Comparison of ENCODE assay signal across 18 cellular contexts in the genomic region with DNA sequence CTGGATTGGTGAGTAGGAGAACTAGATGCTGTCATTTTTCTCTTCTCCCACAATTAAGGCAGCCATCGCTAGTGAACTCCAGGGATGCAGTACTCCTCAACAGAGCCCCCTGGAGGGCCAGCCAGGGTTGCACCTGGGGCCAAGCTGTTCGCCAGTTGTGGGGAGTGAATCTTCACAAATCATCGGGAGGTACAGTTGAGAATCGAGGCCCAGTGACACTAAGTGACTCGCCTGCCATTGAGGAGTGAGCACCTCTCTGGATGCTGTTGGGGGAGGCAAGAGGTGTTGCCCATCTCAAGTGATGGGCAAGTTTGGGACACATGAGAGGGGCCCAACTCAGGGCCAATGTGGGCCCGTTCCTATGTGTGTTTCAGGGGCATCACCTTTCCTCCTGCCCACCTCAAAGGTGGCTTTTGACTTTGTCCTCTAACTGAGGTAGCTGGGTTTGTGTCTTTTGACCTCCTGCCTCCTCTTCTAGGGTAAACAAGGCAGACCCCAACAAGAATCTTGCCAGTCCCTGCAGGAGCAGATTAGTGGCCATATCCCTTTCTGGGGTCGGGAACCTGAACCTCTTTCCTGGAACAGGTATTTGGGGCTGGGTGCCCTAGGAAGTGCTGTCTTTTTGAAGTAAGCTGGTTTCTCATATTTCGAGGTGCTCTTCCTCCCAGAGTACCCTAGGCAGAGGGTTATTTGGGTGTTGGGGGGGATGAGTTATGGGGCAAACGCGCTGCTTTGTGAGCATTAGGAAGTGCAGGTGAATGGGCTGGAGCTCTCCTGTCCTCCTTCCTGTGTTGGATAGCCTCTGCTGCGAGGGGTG.
DNase-seq lines count a peak whose midpoint lies in the region; ATAC-seq, FAIRE-seq and TF ChIP-seq lines count a peak whose summit lies in the region.
"Had no signal": no experiment of that assay in that cellular context is flagged by ENCODE, and none has a peak within 500 bp of the region (broad histone marks: within the 10 kb centered on the region; RNA-seq: fewer than 3 reads in every experiment).

No MANE protein-coding gene starts in this region.

- H3K9ac ChIP-seq in keratinocyte (ENCODE audit: control insufficient read depth, extremely low read depth, insufficient read depth, low read length) = no peak overlapping the region

- TF ChIP-seq CTCF in WTC11 (IDR thresholded peaks at IDR 0.05) = no peak; the same call in 1 of the 2 replicates
- TF ChIP-seq CTCF in keratinocyte (optimal IDR thresholded peaks at IDR 0.05 in 1 of 3, IDR thresholded peaks at IDR 0.05 in 1 of 3, conservative IDR thresholded peaks at IDR 0.05 in 1 of 3; ENCODE audit: extremely low read depth in 1 of 3, insufficient read depth in 2 of 3, low read length in 3 of 3) = peak in 2 of 3 experiments; percentile 12 to 14
- no peak for TF ChIP-seq CTCF in vagina (IDR thresholded peaks at IDR 0.05)

- H3K9me3 ChIP-seq in keratinocyte (ENCODE audit: control insufficient read depth, low read depth, low read length) = no peaks in the 10 kb centered on the region
- no peaks in the 10 kb centered on the region for H3K9me3 ChIP-seq in vagina
- H3K9me3 ChIP-seq: adrenal gland, gastrocnemius medialis, tibial artery had no signal

- H3K27me3 Mint-ChIP-seq in WTC11 (ENCODE audit: low read depth) = peaks cover 13% of the 10 kb centered on the region

- no peaks in the 10 kb centered on the region for H3K36me3 Mint-ChIP-seq in WTC11

- no peak for TF ChIP-seq POLR2A in vagina (IDR thresholded peaks at IDR 0.05)

- dilution Hi-C loops in keratinocyte (cut with MboI; ENCODE audit: extremely low pct_ligation_motif_present, low sequenced_read_pairs) = no loop called here

- intact Hi-C loops in vagina (cut with DNase I) = no loop called here

- no peak overlapping the region for H3K4me3 Mint-ChIP-seq in WTC11

- no peak overlapping the region for H2AFZ ChIP-seq in keratinocyte (ENCODE audit: control insufficient read depth, low read length)

- no peak overlapping the region for H3K4me3 ChIP-seq in keratinocyte (ENCODE audit: control insufficient read depth in 2 of 3, extremely low read depth in 1 of 3, insufficient read depth in 2 of 3, low read depth in 1 of 3, low read length in 3 of 3)
- no peak overlapping the region for H3K4me3 ChIP-seq in vagina
- H3K4me3 ChIP-seq: adrenal gland, dorsolateral prefrontal cortex, gastrocnemius medialis, tibial artery had no signal

- POLR2A ChIA-PET in WTC11 (lab: Charles Lee) = no interaction called here

- H3K27me3 ChIP-seq in keratinocyte (ENCODE audit: control insufficient read depth, extremely low read depth, insufficient read depth, low read length) = peaks cover 12% of the 10 kb centered on the region
- H3K27me3 ChIP-seq in vagina = no peaks in the 10 kb centered on the region
- H3K27me3 ChIP-seq: adrenal gland, dorsolateral prefrontal cortex, gastrocnemius medialis, tibial artery had no signal

- ATAC-seq in WTC11 = peak; percentile 79

- FAIRE-seq in keratinocyte (lab: Jason Lieb, UNC) = no peak
- FAIRE-seq: H54 had no signal

- no peaks in the 10 kb centered on the region for H3K9me1 ChIP-seq in keratinocyte (ENCODE audit: control insufficient read depth, extremely low read depth, insufficient read depth, low read length)

- no peaks in the 10 kb centered on the region for H3K79me2 ChIP-seq in keratinocyte (ENCODE audit: control insufficient read depth, insufficient read depth, low read length)

- no peak overlapping the region for H3K4me2 ChIP-seq in keratinocyte (ENCODE audit: control insufficient read depth, extremely low read depth, insufficient read depth, low read depth, low read length)

- CTCF ChIA-PET in WTC11 (lab: Charles Lee) = interaction anchor here (0.7 to 1.7 kb wide), 6 partner anchors 10 to 208 kb away, joined by 3 to 8 read pairs (median 4); no protein-coding TSS in a partner anchor

- no peak overlapping the region for H3K27ac Mint-ChIP-seq in WTC11

- no peaks in the 10 kb centered on the region for H3K9me3 Mint-ChIP-seq in WTC11

- H3K4me1 ChIP-seq in keratinocyte (ENCODE audit: control insufficient read depth, extremely low read depth, insufficient read depth, low read length) (no peaks in the 10 kb centered on the region), vagina (peaks cover 33% of the 10 kb centered on the region)
- H3K4me1 ChIP-seq: adrenal gland had no signal

- peak; percentile 52 for DNase-seq in activated CD8-positive, alpha-beta memory T cell treated with anti-CD3 and anti-CD28 coated beads for 24 hours
- no peak for DNase-seq in activated CD8-positive, alpha-beta memory T cell treated with anti-CD3 and anti-CD28 coated beads, Interleukin-2, amount 50 U/mL, for 4 hours
- DNase-seq in WTC11 (ENCODE audit: low spot score) (peak; percentile 52), keratinocyte (ENCODE audit: low read depth, low spot score) (no peak), vagina (ENCODE audit: extremely low spot score in 2 of 2) (peak in 1 of 2 donors; percentile 81), NCI-H1417 treated with DMSO at 0.1 percent for 48 hours (lab: John Stamatoyannopoulos, UW) (no peak), AML-193 (lab: John Stamatoyannopoulos, UW) (no peak), NCI-H2107 (lab: John Stamatoyannopoulos, UW) (no peak)
- DNase-seq: ACHN, DMS53, gastrocnemius medialis, NCI-H1048, NCI-H524, SHP77 treated with DMSO at 0.1 percent for 48 hours had no signal

- no peaks in the 10 kb centered on the region for H4K20me1 ChIP-seq in keratinocyte (ENCODE audit: control insufficient read depth, extremely low read depth, insufficient read depth, low read length)

- H3K27ac ChIP-seq in keratinocyte (ENCODE audit: control insufficient read depth, insufficient read depth, low read length) (no peak overlapping the region), vagina (peak overlapping the region; percentile 56)
- H3K27ac ChIP-seq: adrenal gland, dorsolateral prefrontal cortex, gastrocnemius medialis, tibial artery had no signal

- peaks cover 11% of the 10 kb centered on the region for H3K4me1 Mint-ChIP-seq in WTC11

- no peaks in the 10 kb centered on the region for H3K36me3 ChIP-seq in keratinocyte (ENCODE audit: control insufficient read depth in 2 of 2, extremely low read depth in 1 of 2, insufficient read depth in 2 of 2, low read length in 2 of 2)
- no peaks in the 10 kb centered on the region for H3K36me3 ChIP-seq in vagina
- H3K36me3 ChIP-seq: adrenal gland, gastrocnemius medialis, tibial artery had no signal

TF ChIP-seq in WTC11, 78 proteins besides CTCF, POLR2A, EP300 and RAD21:
- TF ChIP-seq HMGA2 (CRISPR knock-in tag; IDR thresholded peaks at IDR 0.05) (no peak), NFATC4 (CRISPR knock-in tag; IDR thresholded peaks at IDR 0.05) (no peak), ZNF138 (CRISPR knock-in tag; conservative IDR thresholded peaks at IDR 0.05) (no peak), FOXK1 (CRISPR knock-in tag; IDR thresholded peaks at IDR 0.05) (no peak), EMX1 (CRISPR knock-in tag; IDR thresholded peaks at IDR 0.05) (no peak)
- TF ChIP-seq, protein P1, sequence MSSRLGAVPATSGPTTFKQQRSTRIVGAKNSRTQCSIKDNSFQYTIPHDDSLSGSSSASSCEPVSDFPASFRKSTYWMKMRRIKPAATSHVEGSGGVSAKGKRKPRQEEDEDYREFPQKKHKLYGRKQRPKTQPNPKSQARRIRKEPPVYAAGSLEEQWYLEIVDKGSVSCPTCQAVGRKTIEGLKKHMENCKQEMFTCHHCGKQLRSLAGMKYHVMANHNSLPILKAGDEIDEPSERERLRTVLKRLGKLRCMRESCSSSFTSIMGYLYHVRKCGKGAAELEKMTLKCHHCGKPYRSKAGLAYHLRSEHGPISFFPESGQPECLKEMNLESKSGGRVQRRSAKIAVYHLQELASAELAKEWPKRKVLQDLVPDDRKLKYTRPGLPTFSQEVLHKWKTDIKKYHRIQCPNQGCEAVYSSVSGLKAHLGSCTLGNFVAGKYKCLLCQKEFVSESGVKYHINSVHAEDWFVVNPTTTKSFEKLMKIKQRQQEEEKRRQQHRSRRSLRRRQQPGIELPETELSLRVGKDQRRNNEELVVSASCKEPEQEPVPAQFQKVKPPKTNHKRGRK (CRISPR knock-in tag; IDR thresholded peaks at IDR 0.05; ENCODE audit: borderline replicate concordance) = no peak

Comparison
In these comparisons a context has a peak if more than half of its experiments do, and no peak if none do; other contexts are left out.
1. DNase-seq: peak in activated CD8-positive, alpha-beta memory T cell treated with anti-CD3 and anti-CD28 coated beads for 24 hours (single experiment) and WTC11 (single experiment); none in activated CD8-positive, alpha-beta memory T cell treated with anti-CD3 and anti-CD28 coated beads, Interleukin-2, amount 50 U/mL, for 4 hours (single experiment), keratinocyte (single experiment), NCI-H1417 treated with DMSO at 0.1 percent for 48 hours (single experiment), AML-193 (0 of 2) and NCI-H2107 (single experiment).
2. CTCF ChIP-seq: peak in keratinocyte (2 of 3); none in WTC11 (single experiment) and vagina (0 of 3).